In genomic region chr5:58763390-58763789, GRCh38 we compare ENCODE assay signal across 28 cellular contexts.
"Had no signal": no experiment of that assay in that cellular context is flagged by ENCODE, and none has a peak within 500 bp of the region (broad histone marks: within the 10 kb centered on the region; RNA-seq: fewer than 3 reads in every experiment).

No MANE protein-coding gene starts in this region.

- ATAC-seq: activated CD4-positive, CD25-positive, alpha-beta regulatory T cell treated with anti-CD3 and anti-CD28 coated beads, Interleukin-2, amount 50 U/mL, for 24 hours; gastroesophageal sphincter; mucosa of descending colon; right cardiac atrium; stimulated activated naive CD8-positive, alpha-beta T cell treated with anti-CD3 and anti-CD28 coated beads, Interleukin-15, amount 100 ng/mL, for 72 hours had no signal

- H3K9me3 ChIP-seq: gastroesophageal sphincter, left ventricle myocardium inferior, mucosa of descending colon, uterus had no signal

- H3K27me3 ChIP-seq: brain microvascular endothelial cell, dorsolateral prefrontal cortex, gastroesophageal sphincter, hepatocyte, uterus had no signal

- H3K36me3 ChIP-seq: brain microvascular endothelial cell, gastroesophageal sphincter, left ventricle myocardium inferior, uterus, WERI-Rb-1 had no signal

- H3K27ac Mint-ChIP-seq: activated CD4-positive, alpha-beta memory T cell treated with anti-CD3 and anti-CD28 coated beads, Interleukin-2, amount 10 ng/mL, durations not matched to agents 7 days and 5 days; activated CD4-positive, alpha-beta T cell treated with anti-CD3 and anti-CD28 coated beads, Interleukin-2, amount 10 ng/mL, durations not matched to agents 7 days and 5 days; activated naive CD4-positive, alpha-beta T cell treated with anti-CD3 and anti-CD28 coated beads, Interleukin-2, amount 10 ng/mL, durations not matched to agents 7 days and 5 days; activated naive CD8-positive, alpha-beta T cell treated with anti-CD3 and anti-CD28 coated beads, Interleukin-2, amount 10 ng/mL, durations not matched to agents 7 days and 5 days; activated T-helper 1 cell treated with anti-CD3 and anti-CD28 coated beads, Interleukin-12 subunit alpha, Interleukin-12 subunit beta, Interleukin-2, Interleukin-4 antibody, amounts not matched to agents 30 ng/mL and 10 ng/mL and 1 ng/mL, durations not matched to agents 14 hours and 24 hours and 36 hours; nephron; stimulated activated naive CD8-positive, alpha-beta T cell treated with anti-CD3 and anti-CD28 coated beads, Interleukin-15, amount 100 ng/mL, for 72 hours; type B pancreatic cell had no signal

- H3K27me3 Mint-ChIP-seq: activated CD4-positive, alpha-beta memory T cell treated with anti-CD3 and anti-CD28 coated beads, Interleukin-2, amount 10 ng/mL, durations not matched to agents 7 days and 5 days; activated CD4-positive, alpha-beta T cell treated with anti-CD3 and anti-CD28 coated beads, Interleukin-2, amount 10 ng/mL, durations not matched to agents 7 days and 5 days; activated naive CD4-positive, alpha-beta T cell treated with anti-CD3 and anti-CD28 coated beads, Interleukin-2, amount 10 ng/mL, durations not matched to agents 7 days and 5 days; activated naive CD8-positive, alpha-beta T cell treated with anti-CD3 and anti-CD28 coated beads, Interleukin-2, amount 10 ng/mL, durations not matched to agents 7 days and 5 days; stimulated activated naive CD8-positive, alpha-beta T cell treated with anti-CD3 and anti-CD28 coated beads, Interleukin-15, amount 100 ng/mL, for 72 hours; type B pancreatic cell had no signal

- H3K9me3 Mint-ChIP-seq: activated CD4-positive, alpha-beta memory T cell treated with anti-CD3 and anti-CD28 coated beads, Interleukin-2, amount 10 ng/mL, durations not matched to agents 7 days and 5 days; activated CD4-positive, alpha-beta T cell treated with anti-CD3 and anti-CD28 coated beads, Interleukin-2, amount 10 ng/mL, durations not matched to agents 7 days and 5 days; activated naive CD4-positive, alpha-beta T cell treated with anti-CD3 and anti-CD28 coated beads, Interleukin-2, amount 10 ng/mL, durations not matched to agents 7 days and 5 days; activated naive CD8-positive, alpha-beta T cell treated with anti-CD3 and anti-CD28 coated beads, Interleukin-2, amount 10 ng/mL, durations not matched to agents 7 days and 5 days; activated T-helper 1 cell treated with anti-CD3 and anti-CD28 coated beads, Interleukin-12 subunit alpha, Interleukin-12 subunit beta, Interleukin-2, Interleukin-4 antibody, amounts not matched to agents 30 ng/mL and 10 ng/mL and 1 ng/mL, durations not matched to agents 14 hours and 24 hours and 36 hours; nephron; stimulated activated naive CD8-positive, alpha-beta T cell treated with anti-CD3 and anti-CD28 coated beads, Interleukin-15, amount 100 ng/mL, for 72 hours; type B pancreatic cell had no signal

- H3K36me3 Mint-ChIP-seq: activated naive CD4-positive, alpha-beta T cell treated with anti-CD3 and anti-CD28 coated beads, Interleukin-2, amount 10 ng/mL, durations not matched to agents 7 days and 5 days; activated naive CD8-positive, alpha-beta T cell treated with anti-CD3 and anti-CD28 coated beads, Interleukin-2, amount 10 ng/mL, durations not matched to agents 7 days and 5 days; type B pancreatic cell had no signal

- H3K4me3 ChIP-seq: coronary artery, dorsolateral prefrontal cortex, gastroesophageal sphincter, hepatocyte, left ventricle myocardium inferior, lung, mucosa of descending colon, uterus had no signal

- H3K4me3 Mint-ChIP-seq: activated CD4-positive, alpha-beta memory T cell treated with anti-CD3 and anti-CD28 coated beads, Interleukin-2, amount 10 ng/mL, durations not matched to agents 7 days and 5 days; activated CD4-positive, alpha-beta T cell treated with anti-CD3 and anti-CD28 coated beads, Interleukin-2, amount 10 ng/mL, durations not matched to agents 7 days and 5 days; activated naive CD4-positive, alpha-beta T cell treated with anti-CD3 and anti-CD28 coated beads, Interleukin-2, amount 10 ng/mL, durations not matched to agents 7 days and 5 days; activated naive CD8-positive, alpha-beta T cell treated with anti-CD3 and anti-CD28 coated beads, Interleukin-2, amount 10 ng/mL, durations not matched to agents 7 days and 5 days; activated T-helper 1 cell treated with anti-CD3 and anti-CD28 coated beads, Interleukin-12 subunit alpha, Interleukin-12 subunit beta, Interleukin-2, Interleukin-4 antibody, amounts not matched to agents 30 ng/mL and 10 ng/mL and 1 ng/mL, durations not matched to agents 14 hours and 24 hours and 36 hours; nephron; stimulated activated naive CD8-positive, alpha-beta T cell treated with anti-CD3 and anti-CD28 coated beads, Interleukin-15, amount 100 ng/mL, for 72 hours; type B pancreatic cell had no signal

- DNase-seq: activated CD4-positive, alpha-beta memory T cell treated with anti-CD3 and anti-CD28 coated beads, Interleukin-2, amount 10 ng/mL, durations not matched to agents 7 days and 5 days; activated CD4-positive, alpha-beta T cell treated with anti-CD3 and anti-CD28 coated beads, Interleukin-2, amount 10 ng/mL, durations not matched to agents 7 days and 5 days; activated gamma-delta T cell; activated naive CD4-positive, alpha-beta T cell treated with anti-CD3 and anti-CD28 coated beads, Interleukin-2, amount 10 ng/mL, durations not matched to agents 7 days and 5 days; activated naive CD8-positive, alpha-beta T cell treated with anti-CD3 and anti-CD28 coated beads, Interleukin-2, amount 10 ng/mL, durations not matched to agents 7 days and 5 days; amniotic stem cell; brain microvascular endothelial cell; dorsolateral prefrontal cortex; effector memory CD4-positive, alpha-beta T cell; islet precursor cell; left ventricle myocardium inferior; mesendoderm; mucosa of descending colon; posterior cingulate gyrus; right cardiac atrium; stimulated activated CD4-positive, alpha-beta T cell treated with anti-CD3 and anti-CD28 coated beads, Interleukin-2, amount 100 ng/mL, for 48 hours; stimulated activated naive CD8-positive, alpha-beta T cell treated with anti-CD3 and anti-CD28 coated beads, Interleukin-15, amount 100 ng/mL, for 72 hours; substantia nigra; uterus; WERI-Rb-1 had no signal

- H3K4me1 ChIP-seq: gastroesophageal sphincter, uterus had no signal
